1 cellular context compared by ENCODE assay signal in genomic region chr22:36430863-36431262, GRCh38.
TF ChIP-seq lines count a peak whose summit lies in the region.

No MANE protein-coding gene starts in this region.

TF ChIP-seq in H1, 55 proteins besides CTCF, POLR2A, EP300 and RAD21:
- TF ChIP-seq RBBP5 (IDR thresholded peaks at IDR 0.05; ENCODE audit: borderline replicate concordance, low read depth, low read length) = no peak
- TF ChIP-seq SAP30 (IDR thresholded peaks at IDR 0.05; ENCODE audit: insufficient read depth, insufficient replicate concordance, low read length) = no peak
